11 cellular contexts compared by ENCODE assay signal in the genomic region with DNA sequence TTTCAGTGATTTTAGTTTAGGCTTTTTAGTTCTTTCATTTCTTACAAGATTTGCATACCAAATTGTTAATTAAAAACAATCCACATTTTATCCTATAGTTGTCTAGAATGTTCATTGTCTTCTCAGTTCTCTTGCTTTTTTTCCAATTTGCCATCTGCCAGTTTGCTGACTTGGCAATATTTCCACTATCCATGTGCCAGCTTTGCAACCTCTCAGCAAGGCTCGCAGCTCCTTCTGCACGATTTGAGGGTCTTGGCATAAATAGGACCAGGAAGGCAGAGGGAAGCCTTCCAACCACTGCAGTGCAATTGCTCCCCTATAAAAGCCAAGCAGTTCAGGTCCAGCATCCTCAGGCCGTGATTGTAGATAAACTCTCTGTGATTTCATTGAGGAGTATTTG.
A peak's percentile ranks its signal among the peaks of the same experiment; 100 is the strongest.
DNase-seq lines count a peak whose midpoint lies in the region; ATAC-seq, FAIRE-seq and TF ChIP-seq lines count a peak whose summit lies in the region.
"Had no signal": no experiment of that assay in that cellular context is flagged by ENCODE, and none has a peak within 500 bp of the region (broad histone marks: within the 10 kb centered on the region; RNA-seq: fewer than 3 reads in every experiment).

No MANE protein-coding gene starts in this region.

- H3K23ac ChIP-seq in H1 (ENCODE audit: insufficient read length) = no peak overlapping the region

- no peak overlapping the region for H2BK15ac ChIP-seq in H1 (ENCODE audit: low read length)

- no peak overlapping the region for H3K56ac ChIP-seq in H1 (replicated peaks; ENCODE audit: insufficient read length, low read depth, low read length)

- no peak overlapping the region for H4K91ac ChIP-seq in H1 (replicated peaks; ENCODE audit: insufficient read length, low read length)

- H3K27me3 Mint-ChIP-seq in GM23338 (ENCODE audit: insufficient read depth, low read depth, poor library complexity) = peaks cover 5% of the 10 kb centered on the region
- no peaks in the 10 kb centered on the region for H3K27me3 Mint-ChIP-seq in activated T-cell treated with anti-CD3 and anti-CD28 coated beads, Interleukin-2, amount 50 U/mL, for 4 hours (ENCODE audit: low read depth)
- H3K27me3 Mint-ChIP-seq: CD4-positive, CD25-positive, alpha-beta regulatory T cell had no signal

- ATAC-seq in GM23338 (no peak), HG03520 (IDR thresholded peaks at IDR 0.05; ENCODE audit: unreplicated experiment) (no peak)
- ATAC-seq in activated T-cell treated with anti-CD3 and anti-CD28 coated beads, Interleukin-2, amount 50 U/mL, for 4 hours = no peak

- H3K23me2 ChIP-seq in H1 (ENCODE audit: low read depth, low read length) = no peaks in the 10 kb centered on the region

- no peak overlapping the region for H3K4me2 ChIP-seq in GM23338
- no peak overlapping the region for H3K4me2 ChIP-seq in H1 (ENCODE audit: insufficient read depth in 1 of 2, low read depth in 2 of 2, low read length in 2 of 2)
- H3K4me2 ChIP-seq: BLaER1 had no signal

- H3K9me2 ChIP-seq in GM23338 (ENCODE audit: insufficient read depth) = no peaks in the 10 kb centered on the region

- H3K4me1 Mint-ChIP-seq in GM23338 = peaks cover 6% of the 10 kb centered on the region
- H3K4me1 Mint-ChIP-seq in activated T-cell treated with anti-CD3 and anti-CD28 coated beads, Interleukin-2, amount 50 U/mL, for 4 hours (ENCODE audit: low read depth) = no peaks in the 10 kb centered on the region
- H3K4me1 Mint-ChIP-seq: CD4-positive, CD25-positive, alpha-beta regulatory T cell had no signal

- H2BK5ac ChIP-seq in H1 (ENCODE audit: low read depth, low read length) = no peak overlapping the region

- peak overlapping the region; percentile 30; the same call in 1 of the 2 replicates for H3K27ac Mint-ChIP-seq in GM23338
- H3K27ac Mint-ChIP-seq: CD4-positive, CD25-positive, alpha-beta regulatory T cell had no signal

- no peaks in the 10 kb centered on the region for H3K79me1 ChIP-seq in H1 (ENCODE audit: low read depth, low read length)

- H3F3A ChIP-seq in GM23338 (replicated peaks; ENCODE audit: low read depth) = no peaks in the 10 kb centered on the region

- 96% methylated on average over 3 of the region's 3 CpGs; no CpG with 5 or more reads in 1 of the 2 experiments for WGBS in H1 (ENCODE audit: extremely low coverage in 1 of 2, insufficient coverage in 1 of 2, insufficient read length in 1 of 2, insufficient replicate concordance in 2 of 2, low coverage in 1 of 2, low lambda C conversion rate in 2 of 2, missing lambda C conversion rate in 1 of 2), 2 experiments

- H3K36me3 ChIP-seq in GM23338 (ENCODE audit: insufficient read depth) (no peaks in the 10 kb centered on the region), SJCRH30 (no peaks in the 10 kb centered on the region), H1 (ENCODE audit: control insufficient read depth in 2 of 4, insufficient read depth in 4 of 4, low read length in 3 of 4) (no peaks in the 10 kb centered on the region)
- H3K36me3 ChIP-seq: BLaER1 had no signal

- TF ChIP-seq POLR2A in H1 (IDR thresholded peaks at IDR 0.05; ENCODE audit: control extremely low read depth in 1 of 2, low read depth in 2 of 2, low read length in 2 of 2) = no peak

- H3K4me3 ChIP-seq in GM23338 (no peak overlapping the region), SJCRH30 (no peak overlapping the region), H1 (ENCODE audit: extremely low read depth in 1 of 4, insufficient read depth in 2 of 4, low read depth in 3 of 4, low read length in 4 of 4) (no peak overlapping the region)
- H3K4me3 ChIP-seq: BLaER1 had no signal

- H3K27ac ChIP-seq in GM23338 (ENCODE audit: low read depth) = no peak overlapping the region
- peak overlapping the region; percentile 48; the same call in 1 of the 2 replicates for H3K27ac ChIP-seq in SJCRH30
- H3K27ac ChIP-seq in H1 (ENCODE audit: low read depth, low read length) = no peak overlapping the region
- H3K27ac ChIP-seq: BLaER1 had no signal

- no peak overlapping the region for H4K8ac ChIP-seq in H1 (ENCODE audit: extremely low read depth, insufficient read depth, low read length)

- FAIRE-seq in D721Med (lab: Jason Lieb, UNC) = peak; percentile 41
- no peak for FAIRE-seq in H1 (lab: Jason Lieb, UNC)

- H4K20me1 ChIP-seq in GM23338 (replicated peaks; ENCODE audit: insufficient read depth) (no peaks in the 10 kb centered on the region), H1 (replicated peaks in 1 of 2; ENCODE audit: control insufficient read depth in 1 of 2, insufficient read depth in 2 of 2, low read length in 2 of 2) (no peaks in the 10 kb centered on the region)
- H4K20me1 ChIP-seq: BLaER1 had no signal

- H2BK12ac ChIP-seq in H1 (ENCODE audit: low read depth, low read length) = no peak overlapping the region

- H3K4me1 ChIP-seq in GM23338 (ENCODE audit: insufficient read depth) = peaks cover 7% of the 10 kb centered on the region; the same call in 1 of the 2 replicates
- peaks cover 14% of the 10 kb centered on the region for H3K4me1 ChIP-seq in SJCRH30
- peaks cover 0 to 3% (median 1%) of the 10 kb centered on the region in 4 experiments; a peak in 3 of 7 replicates for H3K4me1 ChIP-seq in H1 (replicated peaks in 1 of 4; ENCODE audit: control insufficient read depth in 3 of 4, insufficient read depth in 4 of 4, low read length in 3 of 4)
- H3K4me1 ChIP-seq: BLaER1 had no signal

- no peak overlapping the region for H2AK5ac ChIP-seq in H1 (ENCODE audit: low read depth, low read length)

- H3K9ac ChIP-seq in H1 (replicated peaks in 1 of 4; ENCODE audit: extremely low read depth in 1 of 4, low read depth in 3 of 4, low read length in 3 of 4) = no peak overlapping the region
- H3K9ac ChIP-seq: BLaER1 had no signal

- no peak overlapping the region for H3K18ac ChIP-seq in H1 (ENCODE audit: extremely low read depth, low read length)

- H3K9me3 ChIP-seq in SJCRH30 (replicated peaks) (no peaks in the 10 kb centered on the region), H1 (ENCODE audit: insufficient read depth in 2 of 2, low read depth in 1 of 2, low read length in 1 of 2) (no peaks in the 10 kb centered on the region)
- H3K9me3 ChIP-seq: BLaER1 had no signal

- H2BK20ac ChIP-seq in H1 (ENCODE audit: low read length) = no peak overlapping the region

- H3K14ac ChIP-seq in H1 (ENCODE audit: insufficient read length) = no peak overlapping the region

- no peak for TF ChIP-seq CTCF in D721Med (IDR thresholded peaks at IDR 0.05; ENCODE audit: insufficient read depth, missing control alignments)
- no peak for TF ChIP-seq CTCF in GM23338 (conservative IDR thresholded peaks at IDR 0.05; ENCODE audit: low read depth in 2 of 2)
- no peak for TF ChIP-seq CTCF in H1 (IDR thresholded peaks at IDR 0.05; ENCODE audit: control extremely low read depth in 1 of 3, insufficient read depth in 1 of 3, low read depth in 1 of 3, low read length in 3 of 3)

- H3K27me3 ChIP-seq in GM23338 (ENCODE audit: insufficient read depth) = no peaks in the 10 kb centered on the region
- no peaks in the 10 kb centered on the region for H3K27me3 ChIP-seq in SJCRH30
- no peaks in the 10 kb centered on the region for H3K27me3 ChIP-seq in H1 (replicated peaks in 1 of 4; ENCODE audit: control insufficient read depth in 3 of 4, extremely low read depth in 1 of 4, insufficient read depth in 3 of 4, low read length in 3 of 4)
- H3K27me3 ChIP-seq: BLaER1 had no signal

- H3K4ac ChIP-seq in H1 (replicated peaks; ENCODE audit: insufficient read length, low read depth, low read length) = no peak overlapping the region

- POLR2A ChIA-PET in H1 (lab: Charles Lee; ENCODE audit: partially characterized antibody) = no interaction called here

- no peak overlapping the region for H2BK120ac ChIP-seq in H1 (replicated peaks; ENCODE audit: low read depth, low read length)

- H3K79me2 ChIP-seq in GM23338 (replicated peaks; ENCODE audit: insufficient read depth) (no peaks in the 10 kb centered on the region), H1 (ENCODE audit: control insufficient read depth in 1 of 2, insufficient read depth in 2 of 2, low read length in 2 of 2) (no peaks in the 10 kb centered on the region)

- H3K9me3 Mint-ChIP-seq in GM23338 = no peaks in the 10 kb centered on the region; the same call in 2 of the 3 replicates
- H3K9me3 Mint-ChIP-seq in activated T-cell treated with anti-CD3 and anti-CD28 coated beads, Interleukin-2, amount 50 U/mL, for 4 hours = peaks cover under 1% of the 10 kb centered on the region

- no peak overlapping the region for H3K4me3 Mint-ChIP-seq in GM23338
- H3K4me3 Mint-ChIP-seq in activated T-cell treated with anti-CD3 and anti-CD28 coated beads, Interleukin-2, amount 50 U/mL, for 4 hours = no peak overlapping the region
- H3K4me3 Mint-ChIP-seq: CD4-positive, CD25-positive, alpha-beta regulatory T cell had no signal

- no peak overlapping the region for H4K5ac ChIP-seq in H1 (ENCODE audit: insufficient read length, low read depth, low read length)

- CTCF ChIA-PET in H1 (lab: Charles Lee; ENCODE audit: partially characterized antibody) = interaction anchor here (1.1 to 2.5 kb wide), 3 partner anchors 17 to 34 kb away, joined by 4 to 10 read pairs (median 9); no protein-coding TSS in a partner anchor

- H2AFZ ChIP-seq in GM23338 (no peak overlapping the region), H1 (ENCODE audit: low read length) (no peak overlapping the region)

- TF ChIP-seq RAD21 in H1 (IDR thresholded peaks at IDR 0.05 in 1 of 2, conservative IDR thresholded peaks at IDR 0.05 in 1 of 2; ENCODE audit: low read depth in 2 of 2, low read length in 2 of 2) = no peak

- TF ChIP-seq EP300 in H1 (IDR thresholded peaks at IDR 0.05; ENCODE audit: borderline replicate concordance in 1 of 2, low read depth in 2 of 2, low read length in 2 of 2) = no peak

- DNase-seq in D721Med (ENCODE audit: insufficient read length, low spot score) (no peak), GM23338 (ENCODE audit: low spot score) (no peak), SJCRH30 (no peak), H1 (ENCODE audit: low read depth in 1 of 2, low spot score in 2 of 2) (no peak)
- DNase-seq in activated T-cell treated with anti-CD3 and anti-CD28 coated beads, Interleukin-2, amount 50 U/mL, for 4 hours = no peak
- no peak for DNase-seq in activated CD4-positive, CD25-positive, alpha-beta regulatory T cell treated with anti-CD3 and anti-CD28 coated beads, Interleukin-2, amount 50 U/mL, for 72 hours
- DNase-seq: AML-193; CD4-positive, CD25-positive, alpha-beta regulatory T cell; H7 had no signal

- H3K36me3 Mint-ChIP-seq in GM23338 (ENCODE audit: low read depth) = peaks cover 6% of the 10 kb centered on the region; the same call in 1 of the 3 replicates
- no peaks in the 10 kb centered on the region for H3K36me3 Mint-ChIP-seq in activated T-cell treated with anti-CD3 and anti-CD28 coated beads, Interleukin-2, amount 50 U/mL, for 4 hours (ENCODE audit: insufficient read depth)
- H3K36me3 Mint-ChIP-seq: CD4-positive, CD25-positive, alpha-beta regulatory T cell had no signal

TF ChIP-seq in GM23338, 12 proteins besides CTCF, POLR2A, EP300 and RAD21 (continues in another document):
- no peak for TF ChIP-seq EZH2 (IDR thresholded peaks at IDR 0.05; ENCODE audit: low read depth, unreplicated experiment)

TF ChIP-seq in H1, 55 proteins besides CTCF, POLR2A, EP300 and RAD21 (continues in another document):
- no peak for TF ChIP-seq FOSL1 (IDR thresholded peaks at IDR 0.05; ENCODE audit: insufficient read depth, low read depth, low read length)
